In the genomic region with DNA sequence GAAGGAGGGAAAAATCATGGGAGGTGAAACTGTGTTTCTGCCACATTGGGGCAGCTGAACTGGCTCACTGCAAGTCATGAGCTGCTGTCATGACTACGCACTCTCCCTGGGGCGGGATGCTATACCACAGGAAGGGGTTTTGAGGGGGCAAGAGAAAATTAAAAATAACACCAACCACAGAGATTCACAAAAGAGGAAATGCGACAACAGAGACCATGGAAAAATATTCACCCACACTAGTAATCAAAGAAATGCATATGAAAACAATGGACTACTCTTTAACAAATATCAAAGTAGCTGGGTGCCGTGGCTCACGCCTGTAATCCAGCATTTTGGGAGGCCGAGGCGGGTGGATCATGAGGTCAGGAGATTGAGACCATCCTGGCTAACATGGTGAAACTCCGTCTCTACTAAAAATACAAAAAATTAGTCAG, we compare ENCODE assay signal across 8 cellular contexts.
DNase-seq lines count a peak whose midpoint lies in the region; ATAC-seq and TF ChIP-seq lines count a peak whose summit lies in the region.

No MANE protein-coding gene starts in this region.

- peak overlapping the region; percentile 68 to 90 (median 75) for H3K9ac ChIP-seq in BLaER1 treated with 17β-estradiol and CSF1 and Interleukin-3, amounts not matched to agents 10 nM and 100 nM
- H3K9ac ChIP-seq in colonic mucosa (ENCODE audit: low read depth in 2 of 2, low read length in 2 of 2), result no peak overlapping the region

- H3K4me2 ChIP-seq in BLaER1 treated with 17β-estradiol and CSF1 and Interleukin-3, amounts not matched to agents 10 nM and 100 nM, result peak overlapping the region; percentile 81 to 98 (median 93)

- H3K36me3 ChIP-seq in BLaER1 treated with 17β-estradiol and CSF1 and Interleukin-3, amounts not matched to agents 10 nM and 100 nM, result peaks cover 82 to 93% (median 85%) of the 10 kb centered on the region in 11 experiments
- H3K36me3 ChIP-seq in colonic mucosa, result no peaks in the 10 kb centered on the region

- peaks cover 5% of the 10 kb centered on the region for H3K36me3 Mint-ChIP-seq in activated T-helper 17 cell treated with anti-CD3 and anti-CD28 coated beads, Interleukin-2, amount 50 U/mL, for 72 hours (ENCODE audit: low read depth)
- peaks cover 17% of the 10 kb centered on the region for H3K36me3 Mint-ChIP-seq in nephron progenitor cell (ENCODE audit: low read depth)

- peak overlapping the region; percentile 76 to 96 (median 89) for H3K27ac ChIP-seq in BLaER1 treated with 17β-estradiol and CSF1 and Interleukin-3, amounts not matched to agents 10 nM and 100 nM
- no peak overlapping the region for H3K27ac ChIP-seq in colonic mucosa

- H3K27ac Mint-ChIP-seq in activated T-helper 17 cell treated with anti-CD3 and anti-CD28 coated beads, Interleukin-2, amount 50 U/mL, for 72 hours, result peak overlapping the region; percentile 82
- H3K27ac Mint-ChIP-seq in nephron progenitor cell, result no peak overlapping the region

- peak overlapping the region; percentile 62 for H3K4me3 Mint-ChIP-seq in activated T-helper 17 cell treated with anti-CD3 and anti-CD28 coated beads, Interleukin-2, amount 50 U/mL, for 72 hours
- H3K4me3 Mint-ChIP-seq in nephron progenitor cell, result no peak overlapping the region

- ATAC-seq in GM19397 (IDR thresholded peaks at IDR 0.05; ENCODE audit: unreplicated experiment) (peak; percentile 71), HG03575 (IDR thresholded peaks at IDR 0.05; ENCODE audit: extremely low read depth, insufficient number of reproducible peaks, low FRiP score, unreplicated experiment) (peak; percentile 48)
- ATAC-seq in activated T-helper 17 cell treated with anti-CD3 and anti-CD28 coated beads, Interleukin-2, amount 50 U/mL, for 72 hours (replicated peaks), result peak; percentile 50

- H3K27me3 ChIP-seq in BLaER1 treated with 17β-estradiol and CSF1 and Interleukin-3, amounts not matched to agents 10 nM and 100 nM, result no peaks in the 10 kb centered on the region
- no peaks in the 10 kb centered on the region for H3K27me3 ChIP-seq in colonic mucosa

- no peaks in the 10 kb centered on the region for H3K27me3 Mint-ChIP-seq in activated T-helper 17 cell treated with anti-CD3 and anti-CD28 coated beads, Interleukin-2, amount 50 U/mL, for 72 hours
- H3K27me3 Mint-ChIP-seq in nephron progenitor cell (ENCODE audit: low read depth, poor library complexity), result peaks cover 11% of the 10 kb centered on the region

- H3K4me3 ChIP-seq in BLaER1 treated with 17β-estradiol and CSF1 and Interleukin-3, amounts not matched to agents 10 nM and 100 nM, result peak overlapping the region; percentile 21 to 64 (median 47); a peak in 16 of 20 replicates
- no peak overlapping the region for H3K4me3 ChIP-seq in colonic mucosa

- DNase-seq in EL, result no peak
- no peak for DNase-seq in NCI-H2171 treated with DMSO at 0.1 percent for 48 hours (lab: John Stamatoyannopoulos, UW)
- DNase-seq in nephron progenitor cell, result no peak
- no peak for DNase-seq in colonic mucosa

- intact Hi-C loops in colonic mucosa (cut with DNase I), result no loop called here

- peaks cover 5 to 25% (median 22%) of the 10 kb centered on the region in 11 experiments; a peak in 20 of 22 replicates for H3K9me3 ChIP-seq in BLaER1 treated with 17β-estradiol and CSF1 and Interleukin-3, amounts not matched to agents 10 nM and 100 nM (replicated peaks in 1 of 11)
- H3K9me3 ChIP-seq in colonic mucosa, result no peaks in the 10 kb centered on the region

- H3K4me1 Mint-ChIP-seq in activated T-helper 17 cell treated with anti-CD3 and anti-CD28 coated beads, Interleukin-2, amount 50 U/mL, for 72 hours, result peaks cover 34% of the 10 kb centered on the region
- peaks cover 11% of the 10 kb centered on the region for H3K4me1 Mint-ChIP-seq in nephron progenitor cell

- H3K4me1 ChIP-seq in BLaER1 treated with 17β-estradiol and CSF1 and Interleukin-3, amounts not matched to agents 10 nM and 100 nM, result peaks cover 97 to 100% (median 100%) of the 10 kb centered on the region in 10 experiments
- H3K4me1 ChIP-seq in colonic mucosa, result no peaks in the 10 kb centered on the region

- H3K9me3 Mint-ChIP-seq in activated T-helper 17 cell treated with anti-CD3 and anti-CD28 coated beads, Interleukin-2, amount 50 U/mL, for 72 hours, result no peaks in the 10 kb centered on the region
- peaks cover 14% of the 10 kb centered on the region for H3K9me3 Mint-ChIP-seq in nephron progenitor cell

- peaks cover 0 to 98% (median 13%) of the 10 kb centered on the region in 11 experiments; a peak in 15 of 22 replicates for H4K20me1 ChIP-seq in BLaER1 treated with 17β-estradiol and CSF1 and Interleukin-3, amounts not matched to agents 10 nM and 100 nM

- TF ChIP-seq CTCF in nephron progenitor cell (IDR thresholded peaks at IDR 0.05) (no peak), colonic mucosa (IDR thresholded peaks at IDR 0.05) (no peak)

Comparison
In these comparisons a context has a peak if more than half of its experiments do, and no peak if none do; other contexts are left out.
1. H3K9ac ChIP-seq: peak in BLaER1 treated with 17β-estradiol and CSF1 and Interleukin-3, amounts not matched to agents 10 nM and 100 nM (11 of 11); none in colonic mucosa (0 of 2).
2. Peak in every context shown above with its lines, with median percentiles within 50 percentile points of each other: ATAC-seq.